8 cellular contexts compared by ENCODE assay signal in the genomic region with DNA sequence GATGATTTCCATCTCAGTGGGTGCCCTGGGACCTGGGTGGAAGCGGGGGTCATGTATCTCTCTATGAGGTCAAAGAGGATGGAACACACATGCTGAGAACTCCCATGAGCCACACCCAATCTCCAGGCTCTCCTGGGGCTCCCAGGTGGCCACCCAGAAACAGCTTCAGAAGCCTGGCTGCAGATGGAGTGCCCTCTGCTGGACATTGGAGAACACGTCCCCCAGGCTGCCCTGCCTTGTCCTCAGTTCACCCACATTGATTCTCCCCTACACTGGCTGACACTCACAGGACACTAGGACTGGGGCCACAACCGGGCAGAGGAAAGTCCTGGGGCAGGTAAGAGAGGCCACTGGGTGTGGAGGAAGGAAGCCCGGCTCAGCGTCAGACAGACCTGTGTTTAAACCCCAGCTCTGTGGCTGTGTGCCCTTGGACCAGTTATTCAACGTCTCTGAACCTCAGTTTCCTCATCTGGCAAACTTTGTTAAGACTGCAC. TPM values are rescaled to one million over a fixed set of nuclear protein-coding genes. Genes with fewer than 3 reads are reported as not detected.
DNase-seq lines count a peak whose midpoint lies in the region; ATAC-seq and TF ChIP-seq lines count a peak whose summit lies in the region.

No MANE protein-coding gene starts in this region.

- DNase-seq in DND-41: peak; percentile 77
- DNase-seq in LoVo (ENCODE audit: low spot score): peak; percentile 76
- DNase-seq in SKM-1 treated with dmso at 0.1 percent for 144 hours (lab: John Stamatoyannopoulos, UW; ENCODE audit: unreplicated experiment): peak; percentile 88
- peak; percentile 75 for DNase-seq in activated naive CD8-positive, alpha-beta T cell treated with anti-CD3 and anti-CD28 coated beads for 36 hours
- DNase-seq in left ventricle myocardium superior: peak; percentile 73
- DNase-seq in skeletal muscle cell (ENCODE audit: low read depth): peak; percentile 34

- no peak overlapping the region for H3K27ac ChIP-seq in DND-41 (ENCODE audit: low read length)

- H3K4me1 ChIP-seq in DND-41 (ENCODE audit: insufficient read depth, low read length): peaks cover 30% of the 10 kb centered on the region

- H3K4me2 ChIP-seq in DND-41 (ENCODE audit: insufficient read depth, low read length): no peak overlapping the region

- ATAC-seq in DND-41 (ENCODE audit: insufficient read depth, low read depth) (peak; percentile 44), left ventricle myocardium superior (peak; percentile 41), HG02885 (IDR thresholded peaks at IDR 0.05; ENCODE audit: poor library complexity, unreplicated experiment) (no peak), GM21576 (IDR thresholded peaks at IDR 0.05; ENCODE audit: unreplicated experiment) (no peak)

- H3K27me3 Mint-ChIP-seq in activated naive CD8-positive, alpha-beta T cell treated with anti-CD3 and anti-CD28 coated beads for 36 hours: no peaks in the 10 kb centered on the region

- H3K9me3 ChIP-seq in DND-41 (ENCODE audit: insufficient read depth, low read length, severe bottlenecking): no peaks in the 10 kb centered on the region

- peak; percentile 95 for TF ChIP-seq CTCF in DND-41 (IDR thresholded peaks at IDR 0.05; ENCODE audit: borderline replicate concordance, extremely low read depth, low read length, poor library complexity, severe bottlenecking)

- no peak overlapping the region for H3K27ac Mint-ChIP-seq in activated naive CD8-positive, alpha-beta T cell treated with anti-CD3 and anti-CD28 coated beads for 36 hours

- H4K20me1 ChIP-seq in DND-41 (ENCODE audit: insufficient read depth, low read length): no peaks in the 10 kb centered on the region

- H3K9ac ChIP-seq in DND-41 (ENCODE audit: low read depth, low read length): no peak overlapping the region

- peaks cover 3% of the 10 kb centered on the region for H3K36me3 Mint-ChIP-seq in activated naive CD8-positive, alpha-beta T cell treated with anti-CD3 and anti-CD28 coated beads for 36 hours

- no peak overlapping the region for H3K4me3 Mint-ChIP-seq in activated naive CD8-positive, alpha-beta T cell treated with anti-CD3 and anti-CD28 coated beads for 36 hours

- H3K79me2 ChIP-seq in DND-41 (ENCODE audit: insufficient read depth, low read length): peaks cover 6% of the 10 kb centered on the region

- 0 out of 2 replicates have a peak overlapping the region, but pooled peaks have one; percentile 38 for H2AFZ ChIP-seq in DND-41 (ENCODE audit: low read depth, low read length)

- no peaks in the 10 kb centered on the region for H3K27me3 ChIP-seq in DND-41 (ENCODE audit: insufficient read depth, low read length, poor library complexity)

- intact Hi-C loops in left ventricle myocardium superior (cut with micrococcal nuclease): loop anchor here (10.0 kb wide), 1 partner anchor 113 kb away; no protein-coding TSS in a partner anchor

- peaks cover 24% of the 10 kb centered on the region for H3K4me1 Mint-ChIP-seq in activated naive CD8-positive, alpha-beta T cell treated with anti-CD3 and anti-CD28 coated beads for 36 hours

- peaks cover 2% of the 10 kb centered on the region; the same call in 1 of the 2 replicates for H3K36me3 ChIP-seq in DND-41 (ENCODE audit: insufficient read depth, low read length)

- no peak overlapping the region for H3K4me3 ChIP-seq in DND-41 (ENCODE audit: low read depth in 1 of 2, low read length in 2 of 2)
- no peak overlapping the region for H3K4me3 ChIP-seq in skeletal muscle cell (ENCODE audit: low read depth, low read length)

- H3K9me3 Mint-ChIP-seq in activated naive CD8-positive, alpha-beta T cell treated with anti-CD3 and anti-CD28 coated beads for 36 hours: no peaks in the 10 kb centered on the region

RNA-seq across cellular contexts. Expression of a gene that starts 4.5 kb away (rescaled TPM):
- total RNA-seq in activated naive CD8-positive, alpha-beta T cell treated with anti-CD3 and anti-CD28 coated beads for 36 hours: 10 to 100 TPM; 50.0 to 50.8 TPM
- 12.0 TPM for total RNA-seq in left ventricle myocardium superior

RNA-seq across cellular contexts. Expression of a gene that starts 6.2 kb away (rescaled TPM):
- total RNA-seq in activated naive CD8-positive, alpha-beta T cell treated with anti-CD3 and anti-CD28 coated beads for 36 hours: 100 to 1,000 TPM; 166 to 171 TPM
- 1,086 TPM for total RNA-seq in left ventricle myocardium superior

RNA-seq across cellular contexts. Expression of a gene that starts 15.2 kb away (rescaled TPM):
- total RNA-seq in activated naive CD8-positive, alpha-beta T cell treated with anti-CD3 and anti-CD28 coated beads for 36 hours: 10 to 100 TPM; 19.7 to 20.8 TPM
- total RNA-seq in left ventricle myocardium superior: 82.7 TPM

RNA-seq across cellular contexts. Expression of a gene that starts 23.1 kb away (rescaled TPM):
- 10 to 100 TPM; 41.4 to 42.5 TPM for total RNA-seq in activated naive CD8-positive, alpha-beta T cell treated with anti-CD3 and anti-CD28 coated beads for 36 hours
- total RNA-seq in left ventricle myocardium superior: 21.5 TPM

RNA-seq across cellular contexts. Expression of a gene that starts 42.1 kb away (rescaled TPM):
- total RNA-seq in activated naive CD8-positive, alpha-beta T cell treated with anti-CD3 and anti-CD28 coated beads for 36 hours: 100 to 1,000 TPM in 1 of 2 experiments, 10 to 100 TPM in 1; 90.8 to 103 TPM
- 2.7 TPM for total RNA-seq in left ventricle myocardium superior

Comparison
In these comparisons a context has a peak if more than half of its experiments do, and no peak if none do; other contexts are left out.
1. ATAC-seq: peak in DND-41 (single experiment) and left ventricle myocardium superior (single experiment); none in HG02885 (single experiment) and GM21576 (single experiment).
2. DNase-seq: peak in every context shown above with its lines; median percentile 88 in SKM-1 treated with dmso at 0.1 percent for 144 hours; 77 in DND-41; 76 in LoVo; 75 in activated naive CD8-positive, alpha-beta T cell treated with anti-CD3 and anti-CD28 coated beads for 36 hours; 73 in left ventricle myocardium superior; 34 in skeletal muscle cell.